ENCODE assay signal across 12 cellular contexts in the genomic region with DNA sequence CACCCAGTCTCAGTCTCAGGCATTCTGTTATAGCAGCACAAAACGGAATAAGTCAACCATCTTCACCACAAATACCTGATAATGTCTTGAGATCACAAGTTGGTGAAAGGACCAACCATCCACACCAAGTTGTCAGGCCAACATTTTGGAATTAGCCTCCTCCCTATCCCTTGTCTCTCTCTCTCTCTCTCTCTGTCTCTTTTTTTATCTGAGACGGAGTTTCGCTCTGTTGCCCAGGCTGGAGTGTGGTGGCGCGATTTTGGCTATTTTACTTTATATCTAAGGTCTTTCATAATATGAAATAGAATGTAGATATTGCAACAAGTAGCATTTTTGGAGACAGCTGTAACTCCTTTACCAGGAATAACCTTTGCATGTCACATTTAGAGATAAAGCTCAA. TPM values are rescaled to one million over a fixed set of nuclear protein-coding genes. Genes with fewer than 3 reads are reported as not detected.
"Had no signal": no experiment of that assay in that cellular context is flagged by ENCODE, and none has a peak within 500 bp of the region (broad histone marks: within the 10 kb centered on the region; RNA-seq: fewer than 3 reads in every experiment).

No MANE protein-coding gene starts in this region.

- H3K4me1 ChIP-seq: HAP-1 had no signal

- H2AFZ ChIP-seq: GM23248, GM23338 had no signal

- H3K4me3 Mint-ChIP-seq: GM23338, H9, HFFc6 had no signal

- H3K4me3 ChIP-seq: GM23248, GM23338, HAP-1 had no signal

- ATAC-seq: GM23338, HCT116 had no signal

- H3K9me3 Mint-ChIP-seq: HFFc6 had no signal

- H3K36me3 ChIP-seq: HAP-1 had no signal

- H3K27ac Mint-ChIP-seq: GM23338, H9, HFFc6 had no signal

- H3K9me3 ChIP-seq: HAP-1 had no signal

- DNase-seq: GOT3, H7, H9, HCEC 1CT, HFFc6 had no signal

- FAIRE-seq: H1, H54 had no signal

- H3K9ac ChIP-seq: GM23248 had no signal

- H3K4me2 ChIP-seq: GM23338 had no signal

- H3K27ac ChIP-seq: GM23248 had no signal

RNA-seq across cellular contexts. Expression of a gene that starts 15.7 kb away (rescaled TPM):
- total RNA-seq: GM23248, GM23338, H1, H4, H7, H9, HFFc6 had no signal
- polyA plus RNA-seq: GM23248, GM23338, H1 had no signal

RNA-seq across cellular contexts. Expression of a gene that starts 46.2 kb away (rescaled TPM):
- total RNA-seq: GM23248, GM23338, H1, H4, H7, H9, HFFc6 had no signal
- polyA plus RNA-seq: GM23338, H1 had no signal

RNA-seq across cellular contexts. Expression of a gene that starts 56.0 kb away (rescaled TPM):
- total RNA-seq: GM23248, GM23338, H1, H4, H7, H9, HFFc6 had no signal
- polyA plus RNA-seq: GM23248, H1 had no signal
